In the genomic region with DNA sequence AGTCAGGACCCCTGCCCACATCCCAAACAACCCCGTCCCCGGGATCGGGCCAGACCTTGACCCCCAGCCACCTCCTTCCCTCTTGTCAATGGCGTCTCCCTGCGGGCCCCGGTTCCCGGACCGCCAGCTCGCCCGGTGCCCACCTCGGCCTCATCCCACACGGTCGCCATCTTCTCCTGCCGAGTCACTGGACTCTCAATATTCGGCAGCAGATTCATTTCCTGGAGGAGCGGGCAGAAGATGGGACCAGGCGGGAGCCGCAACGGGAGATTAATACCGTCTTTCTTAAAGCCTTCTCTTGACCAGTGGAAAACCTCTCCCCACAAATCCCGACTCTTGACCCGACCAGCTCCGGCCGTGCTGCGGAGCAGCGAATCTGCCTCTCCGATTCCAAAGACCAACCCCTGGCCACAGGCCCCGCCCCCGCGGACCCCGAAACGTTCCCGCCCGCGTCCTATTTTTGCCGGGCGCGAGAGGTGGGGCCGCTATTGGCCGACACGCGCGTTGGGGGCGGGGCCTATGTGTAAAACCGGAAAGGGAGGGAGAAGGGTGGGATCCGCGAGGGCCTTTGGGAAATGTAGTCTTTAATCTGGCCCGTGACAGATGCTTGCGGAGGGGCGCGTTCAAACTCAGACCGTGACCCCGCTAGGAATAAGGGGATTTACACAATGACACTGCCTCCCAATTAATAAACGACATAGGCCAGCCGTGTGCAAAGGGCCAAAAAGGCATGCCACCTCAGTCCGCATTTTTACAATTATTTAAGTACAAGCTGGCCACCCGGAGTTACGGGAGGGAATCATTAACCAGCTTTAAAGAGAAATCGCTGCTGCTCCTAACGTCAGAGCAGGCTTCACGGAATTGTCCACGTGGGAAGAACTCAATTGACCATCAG, we compare ENCODE assay signal across 1 cellular context.
TF ChIP-seq lines count a peak whose summit lies in the region.

A gene (minus strand): TSS at position 378 of the 895 bp plus-strand sequence. CDS start 160 bp downstream, at position 218.

TF ChIP-seq in K562, 482 proteins besides CTCF, POLR2A, EP300 and RAD21 (continued from another document and continues in another):
- TF ChIP-seq, protein P1, sequence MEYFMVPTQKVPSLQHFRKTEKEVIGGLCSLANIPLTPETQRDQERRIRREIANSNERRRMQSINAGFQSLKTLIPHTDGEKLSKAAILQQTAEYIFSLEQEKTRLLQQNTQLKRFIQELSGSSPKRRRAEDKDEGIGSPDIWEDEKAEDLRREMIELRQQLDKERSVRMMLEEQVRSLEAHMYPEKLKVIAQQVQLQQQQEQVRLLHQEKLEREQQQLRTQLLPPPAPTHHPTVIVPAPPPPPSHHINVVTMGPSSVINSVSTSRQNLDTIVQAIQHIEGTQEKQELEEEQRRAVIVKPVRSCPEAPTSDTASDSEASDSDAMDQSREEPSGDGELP (CRISPR knock-in tag; IDR thresholded peaks at IDR 0.05; ENCODE audit: borderline replicate concordance), result peak; percentile 72; the same call in 1 of the 2 replicates
- TF ChIP-seq KLF13 (tag; IDR thresholded peaks at IDR 0.05; ENCODE audit: borderline replicate concordance, low read depth), result peak; percentile 18; the same call in 1 of the 2 replicates
- TF ChIP-seq ZNF347 (CRISPR knock-in tag; IDR thresholded peaks at IDR 0.05; ENCODE audit: low read depth), result no peak
- TF ChIP-seq, protein P2, sequence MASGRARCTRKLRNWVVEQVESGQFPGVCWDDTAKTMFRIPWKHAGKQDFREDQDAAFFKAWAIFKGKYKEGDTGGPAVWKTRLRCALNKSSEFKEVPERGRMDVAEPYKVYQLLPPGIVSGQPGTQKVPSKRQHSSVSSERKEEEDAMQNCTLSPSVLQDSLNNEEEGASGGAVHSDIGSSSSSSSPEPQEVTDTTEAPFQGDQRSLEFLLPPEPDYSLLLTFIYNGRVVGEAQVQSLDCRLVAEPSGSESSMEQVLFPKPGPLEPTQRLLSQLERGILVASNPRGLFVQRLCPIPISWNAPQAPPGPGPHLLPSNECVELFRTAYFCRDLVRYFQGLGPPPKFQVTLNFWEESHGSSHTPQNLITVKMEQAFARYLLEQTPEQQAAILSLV (tag; IDR thresholded peaks at IDR 0.05), result no peak
- peak; percentile 80 for TF ChIP-seq BHLHE40 (IDR thresholded peaks at IDR 0.05; ENCODE audit: low read length)
- TF ChIP-seq POLR2AphosphoS5 (IDR thresholded peaks at IDR 0.05; ENCODE audit: control insufficient read depth, insufficient read depth, low read depth, low read length), result peak; percentile 84
- peak; percentile 95 for TF ChIP-seq POLR2G (IDR thresholded peaks at IDR 0.05; ENCODE audit: low read depth, low read length)
- 0 out of 2 replicates have a peak, but pooled peaks have one; percentile 31 for TF ChIP-seq DMBX1 (CRISPR knock-in tag; IDR thresholded peaks at IDR 0.05; ENCODE audit: borderline replicate concordance)
- TF ChIP-seq, protein P3, sequence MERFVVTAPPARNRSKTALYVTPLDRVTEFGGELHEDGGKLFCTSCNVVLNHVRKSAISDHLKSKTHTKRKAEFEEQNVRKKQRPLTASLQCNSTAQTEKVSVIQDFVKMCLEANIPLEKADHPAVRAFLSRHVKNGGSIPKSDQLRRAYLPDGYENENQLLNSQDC (CRISPR knock-in tag; IDR thresholded peaks at IDR 0.05), result no peak
- no peak for TF ChIP-seq ZNF354B (CRISPR knock-in tag; IDR thresholded peaks at IDR 0.05)
- TF ChIP-seq HSF4 (CRISPR knock-in tag; IDR thresholded peaks at IDR 0.05; ENCODE audit: borderline replicate concordance), result no peak
- TF ChIP-seq TBP (optimal IDR thresholded peaks at IDR 0.05; ENCODE audit: low read depth, low read length), result peak; percentile 94
- TF ChIP-seq RBM17 (IDR thresholded peaks at IDR 0.05; ENCODE audit: borderline replicate concordance, low read depth, low read length), result no peak
- no peak for TF ChIP-seq SREBF2 (CRISPR knock-in tag; IDR thresholded peaks at IDR 0.05)
- TF ChIP-seq SRF (CRISPR knock-in tag; IDR thresholded peaks at IDR 0.05), result no peak; a peak in 1 of 4 replicates
- no peak for TF ChIP-seq MTA3 (IDR thresholded peaks at IDR 0.05; ENCODE audit: borderline replicate concordance)
- no peak for TF ChIP-seq STAG1 (CRISPR knock-in tag; IDR thresholded peaks at IDR 0.05; ENCODE audit: borderline replicate concordance)
- TF ChIP-seq, protein P4, sequence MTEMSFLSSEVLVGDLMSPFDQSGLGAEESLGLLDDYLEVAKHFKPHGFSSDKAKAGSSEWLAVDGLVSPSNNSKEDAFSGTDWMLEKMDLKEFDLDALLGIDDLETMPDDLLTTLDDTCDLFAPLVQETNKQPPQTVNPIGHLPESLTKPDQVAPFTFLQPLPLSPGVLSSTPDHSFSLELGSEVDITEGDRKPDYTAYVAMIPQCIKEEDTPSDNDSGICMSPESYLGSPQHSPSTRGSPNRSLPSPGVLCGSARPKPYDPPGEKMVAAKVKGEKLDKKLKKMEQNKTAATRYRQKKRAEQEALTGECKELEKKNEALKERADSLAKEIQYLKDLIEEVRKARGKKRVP (CRISPR knock-in tag; IDR thresholded peaks at IDR 0.05), result 0 out of 2 replicates have a peak, but pooled peaks have one; percentile 22
- TF ChIP-seq TCF7 (IDR thresholded peaks at IDR 0.05; ENCODE audit: borderline replicate concordance), result no peak
- TF ChIP-seq, protein P5, sequence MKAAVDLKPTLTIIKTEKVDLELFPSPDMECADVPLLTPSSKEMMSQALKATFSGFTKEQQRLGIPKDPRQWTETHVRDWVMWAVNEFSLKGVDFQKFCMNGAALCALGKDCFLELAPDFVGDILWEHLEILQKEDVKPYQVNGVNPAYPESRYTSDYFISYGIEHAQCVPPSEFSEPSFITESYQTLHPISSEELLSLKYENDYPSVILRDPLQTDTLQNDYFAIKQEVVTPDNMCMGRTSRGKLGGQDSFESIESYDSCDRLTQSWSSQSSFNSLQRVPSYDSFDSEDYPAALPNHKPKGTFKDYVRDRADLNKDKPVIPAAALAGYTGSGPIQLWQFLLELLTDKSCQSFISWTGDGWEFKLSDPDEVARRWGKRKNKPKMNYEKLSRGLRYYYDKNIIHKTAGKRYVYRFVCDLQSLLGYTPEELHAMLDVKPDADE (conservative IDR thresholded peaks at IDR 0.05; ENCODE audit: control insufficient read depth, low read depth, low read length), result 0 out of 2 replicates have a peak, but pooled peaks have one; percentile 19
- no peak for TF ChIP-seq ZNF707 (CRISPR knock-in tag; conservative IDR thresholded peaks at IDR 0.05)
- TF ChIP-seq, protein P6, sequence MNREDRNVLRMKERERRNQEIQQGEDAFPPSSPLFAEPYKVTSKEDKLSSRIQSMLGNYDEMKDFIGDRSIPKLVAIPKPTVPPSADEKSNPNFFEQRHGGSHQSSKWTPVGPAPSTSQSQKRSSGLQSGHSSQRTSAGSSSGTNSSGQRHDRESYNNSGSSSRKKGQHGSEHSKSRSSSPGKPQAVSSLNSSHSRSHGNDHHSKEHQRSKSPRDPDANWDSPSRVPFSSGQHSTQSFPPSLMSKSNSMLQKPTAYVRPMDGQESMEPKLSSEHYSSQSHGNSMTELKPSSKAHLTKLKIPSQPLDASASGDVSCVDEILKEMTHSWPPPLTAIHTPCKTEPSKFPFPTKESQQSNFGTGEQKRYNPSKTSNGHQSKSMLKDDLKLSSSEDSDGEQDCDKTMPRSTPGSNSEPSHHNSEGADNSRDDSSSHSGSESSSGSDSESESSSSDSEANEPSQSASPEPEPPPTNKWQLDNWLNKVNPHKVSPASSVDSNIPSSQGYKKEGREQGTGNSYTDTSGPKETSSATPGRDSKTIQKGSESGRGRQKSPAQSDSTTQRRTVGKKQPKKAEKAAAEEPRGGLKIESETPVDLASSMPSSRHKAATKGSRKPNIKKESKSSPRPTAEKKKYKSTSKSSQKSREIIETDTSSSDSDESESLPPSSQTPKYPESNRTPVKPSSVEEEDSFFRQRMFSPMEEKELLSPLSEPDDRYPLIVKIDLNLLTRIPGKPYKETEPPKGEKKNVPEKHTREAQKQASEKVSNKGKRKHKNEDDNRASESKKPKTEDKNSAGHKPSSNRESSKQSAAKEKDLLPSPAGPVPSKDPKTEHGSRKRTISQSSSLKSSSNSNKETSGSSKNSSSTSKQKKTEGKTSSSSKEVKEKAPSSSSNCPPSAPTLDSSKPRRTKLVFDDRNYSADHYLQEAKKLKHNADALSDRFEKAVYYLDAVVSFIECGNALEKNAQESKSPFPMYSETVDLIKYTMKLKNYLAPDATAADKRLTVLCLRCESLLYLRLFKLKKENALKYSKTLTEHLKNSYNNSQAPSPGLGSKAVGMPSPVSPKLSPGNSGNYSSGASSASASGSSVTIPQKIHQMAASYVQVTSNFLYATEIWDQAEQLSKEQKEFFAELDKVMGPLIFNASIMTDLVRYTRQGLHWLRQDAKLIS (CRISPR knock-in tag; IDR thresholded peaks at IDR 0.05), result no peak
- no peak for TF ChIP-seq MED1 (CRISPR knock-in tag; IDR thresholded peaks at IDR 0.05; ENCODE audit: borderline replicate concordance)
- TF ChIP-seq, protein P7, sequence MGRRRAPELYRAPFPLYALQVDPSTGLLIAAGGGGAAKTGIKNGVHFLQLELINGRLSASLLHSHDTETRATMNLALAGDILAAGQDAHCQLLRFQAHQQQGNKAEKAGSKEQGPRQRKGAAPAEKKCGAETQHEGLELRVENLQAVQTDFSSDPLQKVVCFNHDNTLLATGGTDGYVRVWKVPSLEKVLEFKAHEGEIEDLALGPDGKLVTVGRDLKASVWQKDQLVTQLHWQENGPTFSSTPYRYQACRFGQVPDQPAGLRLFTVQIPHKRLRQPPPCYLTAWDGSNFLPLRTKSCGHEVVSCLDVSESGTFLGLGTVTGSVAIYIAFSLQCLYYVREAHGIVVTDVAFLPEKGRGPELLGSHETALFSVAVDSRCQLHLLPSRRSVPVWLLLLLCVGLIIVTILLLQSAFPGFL (CRISPR knock-in tag; IDR thresholded peaks at IDR 0.05), result no peak
- TF ChIP-seq MECOM (CRISPR knock-in tag; IDR thresholded peaks at IDR 0.05), result peak; percentile 55; the same call in 1 of the 2 replicates
- TF ChIP-seq RBM14 (IDR thresholded peaks at IDR 0.05; ENCODE audit: borderline replicate concordance, insufficient read depth, low read depth, low read length), result 0 out of 2 replicates have a peak, but pooled peaks have one; percentile 54
- TF ChIP-seq RBM39 (optimal IDR thresholded peaks at IDR 0.05; ENCODE audit: low read depth, low read length), result peak; percentile 70
- TF ChIP-seq, protein P8, sequence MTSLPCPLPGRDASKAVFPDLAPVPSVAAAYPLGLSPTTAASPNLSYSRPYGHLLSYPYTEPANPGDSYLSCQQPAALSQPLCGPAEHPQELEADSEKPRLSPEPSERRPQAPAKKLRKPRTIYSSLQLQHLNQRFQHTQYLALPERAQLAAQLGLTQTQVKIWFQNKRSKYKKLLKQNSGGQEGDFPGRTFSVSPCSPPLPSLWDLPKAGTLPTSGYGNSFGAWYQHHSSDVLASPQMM (CRISPR knock-in tag; IDR thresholded peaks at IDR 0.05), result no peak
- TF ChIP-seq, protein P9, sequence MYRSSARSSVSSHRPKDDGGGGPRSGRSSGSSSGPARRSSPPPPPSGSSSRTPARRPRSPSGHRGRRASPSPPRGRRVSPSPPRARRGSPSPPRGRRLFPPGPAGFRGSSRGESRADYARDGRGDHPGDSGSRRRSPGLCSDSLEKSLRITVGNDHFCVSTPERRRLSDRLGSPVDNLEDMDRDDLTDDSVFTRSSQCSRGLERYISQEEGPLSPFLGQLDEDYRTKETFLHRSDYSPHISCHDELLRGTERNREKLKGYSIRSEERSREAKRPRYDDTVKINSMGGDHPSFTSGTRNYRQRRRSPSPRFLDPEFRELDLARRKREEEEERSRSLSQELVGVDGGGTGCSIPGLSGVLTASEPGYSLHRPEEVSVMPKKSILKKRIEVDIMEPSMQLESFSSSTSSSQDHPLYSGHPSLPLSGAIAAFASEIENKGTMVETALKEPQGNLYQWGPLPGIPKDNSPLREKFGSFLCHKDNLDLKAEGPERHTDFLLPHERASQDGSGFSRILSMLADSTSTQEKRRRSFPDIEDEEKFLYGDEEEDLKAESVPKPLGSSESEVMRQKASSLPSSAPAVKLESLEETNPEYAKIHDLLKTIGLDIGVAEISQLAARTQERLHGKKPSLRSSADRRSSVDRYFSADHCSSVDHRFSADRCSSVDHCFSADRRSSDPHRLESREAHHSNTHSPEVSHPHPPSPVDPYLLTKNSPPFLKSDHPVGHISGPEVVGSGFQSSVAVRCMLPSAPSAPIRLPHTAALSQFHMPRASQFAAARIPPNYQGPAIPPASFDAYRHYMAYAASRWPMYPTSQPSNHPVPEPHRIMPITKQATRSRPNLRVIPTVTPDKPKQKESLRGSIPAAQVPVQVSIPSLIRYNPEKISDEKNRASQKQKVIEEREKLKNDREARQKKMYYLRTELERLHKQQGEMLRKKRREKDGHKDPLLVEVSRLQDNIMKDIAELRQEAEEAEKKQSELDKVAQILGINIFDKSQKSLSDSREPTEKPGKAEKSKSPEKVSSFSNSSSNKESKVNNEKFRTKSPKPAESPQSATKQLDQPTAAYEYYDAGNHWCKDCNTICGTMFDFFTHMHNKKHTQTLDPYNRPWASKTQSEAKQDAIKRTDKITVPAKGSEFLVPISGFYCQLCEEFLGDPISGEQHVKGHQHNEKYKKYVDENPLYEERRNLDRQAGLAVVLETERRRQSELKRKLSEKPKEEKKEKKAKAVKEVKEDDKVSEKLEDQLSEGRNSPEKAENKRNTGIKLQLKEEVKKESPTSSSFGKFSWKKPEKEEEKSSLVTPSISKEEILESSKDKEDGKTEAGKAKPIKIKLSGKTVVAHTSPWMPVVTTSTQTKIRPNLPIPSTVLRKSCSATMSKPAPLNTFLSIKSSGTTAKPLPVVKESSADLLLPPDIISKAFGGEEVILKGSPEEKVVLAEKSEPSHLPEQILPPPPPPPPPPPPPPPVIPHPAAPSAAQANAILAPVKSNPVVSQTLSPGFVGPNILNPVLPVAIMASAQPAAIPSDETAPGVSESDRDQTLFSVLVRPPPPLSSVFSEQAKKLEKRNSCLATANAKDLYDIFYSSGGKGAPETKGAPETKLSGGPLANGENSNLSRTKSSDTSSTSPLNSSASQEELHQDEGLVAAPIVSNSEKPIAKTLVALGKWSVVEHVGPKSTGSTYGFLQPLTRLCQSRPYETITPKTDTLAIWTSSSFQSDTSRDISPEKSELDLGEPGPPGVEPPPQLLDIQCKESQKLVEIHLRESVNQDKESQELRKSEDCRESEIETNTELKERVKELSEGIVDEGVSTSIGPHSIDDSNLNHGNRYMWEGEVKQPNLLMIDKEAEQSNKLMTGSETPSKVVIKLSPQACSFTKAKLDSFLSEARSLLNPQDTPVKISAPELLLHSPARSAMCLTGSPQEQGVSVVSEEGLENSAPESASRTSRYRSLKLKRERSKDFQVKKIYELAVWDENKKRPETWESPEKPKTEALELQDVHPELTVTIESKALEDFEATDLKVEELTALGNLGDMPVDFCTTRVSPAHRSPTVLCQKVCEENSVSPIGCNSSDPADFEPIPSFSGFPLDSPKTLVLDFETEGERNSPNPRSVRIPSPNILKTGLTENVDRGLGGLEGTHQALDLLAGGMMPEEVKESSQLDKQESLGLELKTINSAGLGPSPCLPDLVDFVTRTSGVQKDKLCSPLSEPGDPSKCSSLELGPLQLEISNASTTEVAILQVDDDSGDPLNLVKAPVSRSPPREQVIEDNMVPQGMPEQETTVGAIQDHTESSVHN (IDR thresholded peaks at IDR 0.05; ENCODE audit: borderline replicate concordance in 1 of 2, low read depth in 1 of 2), result no peak
- no peak for TF ChIP-seq ZNF444 (CRISPR knock-in tag; IDR thresholded peaks at IDR 0.05)
- no peak; the same call in 1 of the 2 replicates for TF ChIP-seq MYNN (IDR thresholded peaks at IDR 0.05)
- no peak for TF ChIP-seq MYNN (CRISPR knock-in tag; IDR thresholded peaks at IDR 0.05)
- TF ChIP-seq HDAC3 (IDR thresholded peaks at IDR 0.05; ENCODE audit: borderline replicate concordance, partially characterized antibody), result no peak
- TF ChIP-seq NONO (IDR thresholded peaks at IDR 0.05; ENCODE audit: low read depth in 2 of 2, low read length in 1 of 2), result peak in 1 of 2 experiments; percentile 58; a peak in 2 of 4 replicates
- TF ChIP-seq RB1 (IDR thresholded peaks at IDR 0.05; ENCODE audit: low read depth), result peak; percentile 87; the same call in 1 of the 2 replicates
- no peak for TF ChIP-seq FOXA1 (IDR thresholded peaks at IDR 0.05; ENCODE audit: borderline replicate concordance)
- TF ChIP-seq FIP1L1 (IDR thresholded peaks at IDR 0.05; ENCODE audit: low read depth, low read length, poor library complexity, severe bottlenecking), result no peak
- peak; percentile 63 for TF ChIP-seq PCBP1 (IDR thresholded peaks at IDR 0.05; ENCODE audit: low read depth, low read length, poor library complexity, severe bottlenecking)
